In the genomic region with DNA sequence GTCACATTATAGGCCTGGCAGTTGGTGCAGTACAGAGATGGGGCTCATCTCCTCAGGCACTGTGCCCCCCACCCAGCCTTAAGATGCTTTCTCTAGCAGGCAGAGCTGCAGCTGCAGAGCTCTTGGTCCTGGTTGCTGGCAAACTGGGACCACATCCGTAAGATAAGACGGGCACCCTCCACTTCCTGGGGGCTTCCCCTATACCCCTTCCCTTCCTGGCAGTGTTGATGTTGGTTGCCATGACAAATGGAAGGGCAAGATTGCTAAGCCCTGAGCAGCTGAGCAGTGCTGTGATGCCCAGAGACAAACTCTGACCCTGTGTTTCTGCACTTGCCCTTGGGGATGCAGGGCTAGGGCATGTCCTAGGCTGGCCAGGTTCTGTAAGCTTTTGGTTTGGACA, we compare ENCODE assay signal across 10 cellular contexts.
DNase-seq lines count a peak whose midpoint lies in the region; ATAC-seq and TF ChIP-seq lines count a peak whose summit lies in the region.
"Had no signal": no experiment of that assay in that cellular context is flagged by ENCODE, and none has a peak within 500 bp of the region (broad histone marks: within the 10 kb centered on the region; RNA-seq: fewer than 3 reads in every experiment).

No MANE protein-coding gene starts in this region.

- H3K9me3 ChIP-seq in Loucy (ENCODE audit: insufficient read depth, low read depth, low read length) (no peaks in the 10 kb centered on the region), WERI-Rb-1 (ENCODE audit: severe bottlenecking) (no peaks in the 10 kb centered on the region)

- H3K27ac ChIP-seq in WERI-Rb-1, result no peak overlapping the region

- H3K27me3 ChIP-seq in Loucy (ENCODE audit: insufficient read depth, low read length, poor library complexity, severe bottlenecking) (no peaks in the 10 kb centered on the region), WERI-Rb-1 (ENCODE audit: insufficient read depth, low read depth, severe bottlenecking) (no peaks in the 10 kb centered on the region)

- DNase-seq in activated CD8-positive, alpha-beta T cell treated with anti-CD3 and anti-CD28 coated beads for 36 hours, result peak; percentile 67
- no peak for DNase-seq in endothelial cell (ENCODE audit: low spot score)
- no peak for DNase-seq in WERI-Rb-1
- DNase-seq in iPS-NIHi11 (ENCODE audit: low spot score), result no peak
- DNase-seq in KG1 (lab: John Stamatoyannopoulos, UW), result no peak
- DNase-seq: cortex of kidney, NCI-H1048 had no signal

- no peak overlapping the region for H3K4me3 Mint-ChIP-seq in activated CD8-positive, alpha-beta T cell treated with anti-CD3 and anti-CD28 coated beads for 36 hours
- H3K4me3 Mint-ChIP-seq in endothelial cell (ENCODE audit: unreplicated experiment), result no peak overlapping the region
- peak overlapping the region; percentile 38 for H3K4me3 Mint-ChIP-seq in stimulated activated naive CD8-positive, alpha-beta T cell treated with anti-CD3 and anti-CD28 coated beads, Interleukin-15, Interleukin-2, amounts not matched to agents 100 ng/mL and 50 ng/mL, for 24 hours

- H3K4me3 ChIP-seq in Loucy (ENCODE audit: low read length, poor library complexity, severe bottlenecking) (no peak overlapping the region), WERI-Rb-1 (ENCODE audit: low read depth, low read length) (no peak overlapping the region)
- H3K4me3 ChIP-seq: smooth muscle cell had no signal

- ATAC-seq in activated CD8-positive, alpha-beta T cell treated with anti-CD3 and anti-CD28 coated beads for 36 hours, result peak; percentile 77

- H3F3A ChIP-seq in Loucy (ENCODE audit: low read depth), result 0 out of 2 replicates have a peak, but pooled peaks cover 13% of the 10 kb centered on the region

- H3K36me3 ChIP-seq in Loucy (ENCODE audit: insufficient read depth, low read length) (no peaks in the 10 kb centered on the region), WERI-Rb-1 (no peaks in the 10 kb centered on the region)

- H3K27me3 Mint-ChIP-seq in activated CD8-positive, alpha-beta T cell treated with anti-CD3 and anti-CD28 coated beads for 36 hours, result no peaks in the 10 kb centered on the region
- H3K27me3 Mint-ChIP-seq in endothelial cell (ENCODE audit: unreplicated experiment), result peaks cover 10% of the 10 kb centered on the region
- no peaks in the 10 kb centered on the region for H3K27me3 Mint-ChIP-seq in stimulated activated naive CD8-positive, alpha-beta T cell treated with anti-CD3 and anti-CD28 coated beads, Interleukin-15, Interleukin-2, amounts not matched to agents 100 ng/mL and 50 ng/mL, for 24 hours

- peaks cover 79% of the 10 kb centered on the region for H3K4me1 ChIP-seq in Loucy (ENCODE audit: insufficient read depth, low read length, poor library complexity, severe bottlenecking)

- H3K4me1 Mint-ChIP-seq in activated CD8-positive, alpha-beta T cell treated with anti-CD3 and anti-CD28 coated beads for 36 hours (ENCODE audit: low read depth), result peaks cover 36% of the 10 kb centered on the region
- peaks cover 33% of the 10 kb centered on the region for H3K4me1 Mint-ChIP-seq in endothelial cell (ENCODE audit: unreplicated experiment)
- peaks cover 60% of the 10 kb centered on the region for H3K4me1 Mint-ChIP-seq in stimulated activated naive CD8-positive, alpha-beta T cell treated with anti-CD3 and anti-CD28 coated beads, Interleukin-15, Interleukin-2, amounts not matched to agents 100 ng/mL and 50 ng/mL, for 24 hours (ENCODE audit: low read depth)

- peak overlapping the region; percentile 26 for H3K4me2 ChIP-seq in Loucy (ENCODE audit: low read depth, low read length, poor library complexity, severe bottlenecking)
- H3K4me2 ChIP-seq: smooth muscle cell had no signal

- POLR2A ChIA-PET in activated CD8-positive, alpha-beta T cell treated with anti-CD3 and anti-CD28 coated beads for 36 hours (lab: Charles Lee), result interaction anchor here (1.0 kb wide), 1 partner anchor 17 kb away, joined by 3 read pairs; no protein-coding TSS in a partner anchor

- TF ChIP-seq CTCF in Loucy (conservative IDR thresholded peaks at IDR 0.05; ENCODE audit: low read length) (no peak), endothelial cell (IDR thresholded peaks at IDR 0.05; ENCODE audit: unreplicated experiment) (no peak), WERI-Rb-1 (IDR thresholded peaks at IDR 0.05; ENCODE audit: low read depth, low read length) (no peak)
- no peak for TF ChIP-seq CTCF in activated CD8-positive, alpha-beta T cell treated with anti-CD3 and anti-CD28 coated beads for 36 hours (IDR thresholded peaks at IDR 0.05)

- CTCF ChIA-PET in activated CD8-positive, alpha-beta T cell treated with anti-CD3 and anti-CD28 coated beads for 36 hours (lab: Charles Lee), result interaction anchor here (1.0 to 9.6 kb wide), 3 partner anchors 13 to 301 kb away, joined by 3 to 107 read pairs (median 3); no protein-coding TSS in a partner anchor

- intact Hi-C loops in activated CD8-positive, alpha-beta T cell treated with anti-CD3 and anti-CD28 coated beads for 36 hours (cut with micrococcal nuclease), result loop anchor here (10.0 kb wide), 1 partner anchor 171 kb away; no protein-coding TSS in a partner anchor

- peak overlapping the region; percentile 76 for H3K27ac Mint-ChIP-seq in activated CD8-positive, alpha-beta T cell treated with anti-CD3 and anti-CD28 coated beads for 36 hours
- H3K27ac Mint-ChIP-seq in endothelial cell (ENCODE audit: unreplicated experiment), result peak overlapping the region; percentile 72
- H3K27ac Mint-ChIP-seq in stimulated activated naive CD8-positive, alpha-beta T cell treated with anti-CD3 and anti-CD28 coated beads, Interleukin-15, Interleukin-2, amounts not matched to agents 100 ng/mL and 50 ng/mL, for 24 hours, result peak overlapping the region; percentile 90

- no peaks in the 10 kb centered on the region for H4K20me1 ChIP-seq in Loucy (ENCODE audit: insufficient read depth, low read length, poor library complexity, severe bottlenecking)

- H3K9me3 Mint-ChIP-seq in activated CD8-positive, alpha-beta T cell treated with anti-CD3 and anti-CD28 coated beads for 36 hours, result no peaks in the 10 kb centered on the region
- H3K9me3 Mint-ChIP-seq in endothelial cell (ENCODE audit: unreplicated experiment), result no peaks in the 10 kb centered on the region
- H3K9me3 Mint-ChIP-seq in stimulated activated naive CD8-positive, alpha-beta T cell treated with anti-CD3 and anti-CD28 coated beads, Interleukin-15, Interleukin-2, amounts not matched to agents 100 ng/mL and 50 ng/mL, for 24 hours, result no peaks in the 10 kb centered on the region

- peak overlapping the region; percentile 64 for H3K9ac ChIP-seq in Loucy (ENCODE audit: low read depth, low read length, poor library complexity, severe bottlenecking)

- H3K79me2 ChIP-seq in Loucy (ENCODE audit: insufficient read depth, low read length), result peaks cover 8% of the 10 kb centered on the region; the same call in 1 of the 2 replicates

- H3K9me2 ChIP-seq in Loucy (replicated peaks; ENCODE audit: low read depth, low read length), result no peaks in the 10 kb centered on the region

- H2AFZ ChIP-seq in Loucy (ENCODE audit: low read length), result no peak overlapping the region

- H3K36me3 Mint-ChIP-seq in activated CD8-positive, alpha-beta T cell treated with anti-CD3 and anti-CD28 coated beads for 36 hours (ENCODE audit: low read depth), result peaks cover 2% of the 10 kb centered on the region
- H3K36me3 Mint-ChIP-seq in endothelial cell (ENCODE audit: low read depth, unreplicated experiment), result peaks cover 9% of the 10 kb centered on the region
- no peaks in the 10 kb centered on the region for H3K36me3 Mint-ChIP-seq in stimulated activated naive CD8-positive, alpha-beta T cell treated with anti-CD3 and anti-CD28 coated beads, Interleukin-15, Interleukin-2, amounts not matched to agents 100 ng/mL and 50 ng/mL, for 24 hours (ENCODE audit: low read depth)
